1 cellular context compared by ENCODE assay signal in genomic region chr18:24200899-24201298, GRCh38.
TF ChIP-seq lines count a peak whose summit lies in the region.

No MANE protein-coding gene starts in this region.

TF ChIP-seq in GM23338, 12 proteins besides CTCF, POLR2A, EP300 and RAD21 (continued from another document):
- TF ChIP-seq REST (IDR thresholded peaks at IDR 0.05; ENCODE audit: unreplicated experiment) (no peak), POLR2AphosphoS5 (IDR thresholded peaks at IDR 0.05; ENCODE audit: low read depth) (no peak), EZH2 (IDR thresholded peaks at IDR 0.05; ENCODE audit: low read depth, unreplicated experiment) (no peak), ZNF462 (CRISPR knock-in tag; IDR thresholded peaks at IDR 0.05) (no peak), JUNB (IDR thresholded peaks at IDR 0.05; ENCODE audit: unreplicated experiment) (no peak), STAT1 (IDR thresholded peaks at IDR 0.05; ENCODE audit: unreplicated experiment) (no peak), ZNF114 (CRISPR knock-in tag; IDR thresholded peaks at IDR 0.05) (no peak)
